In genomic region chr5:32312682-32313523, GRCh38 we compare ENCODE assay signal across 8 cellular contexts. TPM values are rescaled to one million over a fixed set of nuclear protein-coding genes. Genes with fewer than 3 reads are reported as not detected.
DNase-seq lines count a peak whose midpoint lies in the region; ATAC-seq lines count a peak whose summit lies in the region.

A gene with protein sequence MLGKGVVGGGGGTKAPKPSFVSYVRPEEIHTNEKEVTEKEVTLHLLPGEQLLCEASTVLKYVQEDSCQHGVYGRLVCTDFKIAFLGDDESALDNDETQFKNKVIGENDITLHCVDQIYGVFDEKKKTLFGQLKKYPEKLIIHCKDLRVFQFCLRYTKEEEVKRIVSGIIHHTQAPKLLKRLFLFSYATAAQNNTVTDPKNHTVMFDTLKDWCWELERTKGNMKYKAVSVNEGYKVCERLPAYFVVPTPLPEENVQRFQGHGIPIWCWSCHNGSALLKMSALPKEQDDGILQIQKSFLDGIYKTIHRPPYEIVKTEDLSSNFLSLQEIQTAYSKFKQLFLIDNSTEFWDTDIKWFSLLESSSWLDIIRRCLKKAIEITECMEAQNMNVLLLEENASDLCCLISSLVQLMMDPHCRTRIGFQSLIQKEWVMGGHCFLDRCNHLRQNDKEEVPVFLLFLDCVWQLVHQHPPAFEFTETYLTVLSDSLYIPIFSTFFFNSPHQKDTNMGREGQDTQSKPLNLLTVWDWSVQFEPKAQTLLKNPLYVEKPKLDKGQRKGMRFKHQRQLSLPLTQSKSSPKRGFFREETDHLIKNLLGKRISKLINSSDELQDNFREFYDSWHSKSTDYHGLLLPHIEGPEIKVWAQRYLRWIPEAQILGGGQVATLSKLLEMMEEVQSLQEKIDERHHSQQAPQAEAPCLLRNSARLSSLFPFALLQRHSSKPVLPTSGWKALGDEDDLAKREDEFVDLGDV (minus strand): TSS chr5:32312939. CDS start chr5:32312838, 101 bp downstream.

- ATAC-seq in GM19023 (IDR thresholded peaks at IDR 0.05; ENCODE audit: unreplicated experiment), result peak; percentile 91
- ATAC-seq in HG03280 (IDR thresholded peaks at IDR 0.05; ENCODE audit: unreplicated experiment), result peak; percentile 93

- peaks cover 12 to 21% (median 14%) of the 10 kb centered on the region in 3 donors for H3K27me3 Mint-ChIP-seq in immature natural killer cell (ENCODE audit: low read depth in 3 of 3)

- DNase-seq in AG08396 (ENCODE audit: low spot score), result peak; percentile 99
- peak; percentile 99 for DNase-seq in NCI-H345 treated with DMSO at 0.1 percent for 48 hours (lab: John Stamatoyannopoulos, UW; ENCODE audit: unreplicated experiment)
- peak; percentile 99 to 100 (median 100) for DNase-seq in activated CD4-positive, CD25-positive, alpha-beta regulatory T cell (lab: John Stamatoyannopoulos, UW)
- DNase-seq in central memory CD4-positive, alpha-beta T cell, result peak; percentile 100
- peak; percentile 100 for DNase-seq in immature natural killer cell
- DNase-seq in smooth muscle cell of the brain vasculature (ENCODE audit: low read depth, low spot score), result peak; percentile 99

- H3K9me3 Mint-ChIP-seq in immature natural killer cell, result no peaks in the 10 kb centered on the region

- H3K27ac Mint-ChIP-seq in immature natural killer cell, result peak within 1 kb of the TSS; percentile 94 to 98 (median 95)

- peak within 1 kb of the TSS; percentile 91 to 98 (median 92) for H3K4me3 Mint-ChIP-seq in immature natural killer cell

- H3K36me3 Mint-ChIP-seq in immature natural killer cell, result peaks cover 0 to 7% (median 5%) of the 10 kb centered on the region in 3 donors

- peaks cover 43 to 48% of the 10 kb centered on the region in 2 donors for H3K4me1 Mint-ChIP-seq in immature natural killer cell

RNA-seq across cellular contexts. Expression of the gene that starts here (rescaled TPM):
- 10 to 100 TPM; 17.2 to 30.5 (median 20.3) TPM for polyA plus RNA-seq in immature natural killer cell

Comparison
In these comparisons a context has a peak if more than half of its experiments do, and no peak if none do; other contexts are left out.
1. Peak in every context shown above with its lines: DNase-seq and ATAC-seq.